Comparison of ENCODE assay signal across 27 cellular contexts in the genomic region with DNA sequence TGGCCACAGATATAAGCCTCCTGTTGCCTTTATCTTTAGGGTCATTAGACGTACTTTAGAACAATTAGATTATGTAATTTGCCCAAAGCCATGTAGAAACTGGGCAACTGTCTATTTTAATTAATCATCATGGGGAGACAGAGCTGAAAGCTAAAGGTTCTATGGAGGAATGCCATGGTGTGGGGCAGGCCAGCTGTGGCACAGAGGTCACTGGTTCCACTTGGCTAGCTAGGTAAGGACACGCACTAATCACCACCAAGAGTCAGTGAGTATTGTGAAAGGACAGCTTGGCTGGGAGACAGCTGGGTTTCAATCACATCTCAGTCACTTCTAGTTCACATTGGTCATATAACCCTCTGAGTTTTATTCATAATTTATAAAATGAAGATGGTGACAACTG.
A peak's percentile ranks its signal among the peaks of the same experiment; 100 is the strongest.
DNase-seq lines count a peak whose midpoint lies in the region; ATAC-seq and TF ChIP-seq lines count a peak whose summit lies in the region.
"Had no signal": no experiment of that assay in that cellular context is flagged by ENCODE, and none has a peak within 500 bp of the region (broad histone marks: within the 10 kb centered on the region; RNA-seq: fewer than 3 reads in every experiment).

No MANE protein-coding gene starts in this region.

- DNase-seq in SK-N-SH = peak; percentile 17
- DNase-seq in SHP77 (lab: John Stamatoyannopoulos, UW) = peak; percentile 24 to 36
- DNase-seq in psoas muscle = peak in 1 of 2 donors; percentile 50
- DNase-seq in stimulated activated naive CD4-positive, alpha-beta T cell (lab: John Stamatoyannopoulos, UW) = no peak
- DNase-seq: activated CD4-positive, alpha-beta T cell treated with anti-CD3 and anti-CD28 coated beads, Interleukin-2, amount 10 ng/mL, durations not matched to agents 24 days and 14 days; activated effector memory CD4-positive, alpha-beta T cell treated with anti-CD3 and anti-CD28 coated beads, Interleukin-2, amount 50 U/mL, for 16 hours; activated naive CD8-positive, alpha-beta T cell treated with anti-CD3 and anti-CD28 coated beads for 36 hours; activated T-cell treated with anti-CD3 and anti-CD28 coated beads, Interleukin-2, amount 50 U/mL, for 1 hour; anterior cingulate cortex; CD8-positive, alpha-beta T cell; DMS153; effector CD4-positive, alpha-beta T cell; HCEC 1CT; IMR-90; midbrain; naive B cell; SJCRH30; stimulated activated CD4-positive, alpha-beta T cell treated with anti-CD3 and anti-CD28 coated beads, Interleukin-4, amount 100 ng/mL, for 4 hours; T-cell; transverse colon had no signal

- TF ChIP-seq RAD21 in SK-N-SH (IDR thresholded peaks at IDR 0.05; ENCODE audit: low read length) = no peak

- H3K9me3 ChIP-seq in SK-N-SH (no peaks in the 10 kb centered on the region), psoas muscle (no peaks in the 10 kb centered on the region)
- H3K9me3 ChIP-seq: breast epithelium, neutrophil, SJCRH30, transverse colon had no signal

- POLR2A ChIA-PET in SK-N-SH (lab: Yijun Ruan, JAX) = no interaction called here

- no peak for ATAC-seq in SK-N-SH treated with all-trans-retinoic acid at 6 μM for 48 hours
- ATAC-seq in GM18511 (IDR thresholded peaks at IDR 0.05; ENCODE audit: unreplicated experiment) = peak; percentile 50
- peak; percentile 58 to 92 (median 88) for ATAC-seq in psoas muscle
- ATAC-seq in activated CD4-positive, CD25-positive, alpha-beta regulatory T cell treated with anti-CD3 and anti-CD28 coated beads, Interleukin-2, amount 50 U/mL, for 24 hours = no peak
- no peak for ATAC-seq in HG03139 (IDR thresholded peaks at IDR 0.05; ENCODE audit: unreplicated experiment)
- ATAC-seq: CD8-positive, alpha-beta T cell; Panc1; T-cell had no signal

- H3K4me3 ChIP-seq in SK-N-SH (ENCODE audit: low read depth in 2 of 2, low read length in 1 of 2) = no peak overlapping the region
- no peak overlapping the region for H3K4me3 ChIP-seq in psoas muscle
- H3K4me3 ChIP-seq: breast epithelium, SJCRH30, transverse colon had no signal

- H3K27me3 ChIP-seq in SK-N-SH (ENCODE audit: insufficient read depth) (no peaks in the 10 kb centered on the region), psoas muscle (ENCODE audit: insufficient read depth in 3 of 3, low read length in 2 of 3) (no peaks in the 10 kb centered on the region)
- H3K27me3 ChIP-seq: breast epithelium, neutrophil, SJCRH30, transverse colon had no signal

- no peaks in the 10 kb centered on the region for H4K20me1 ChIP-seq in SK-N-SH (ENCODE audit: insufficient read depth)

- peaks cover 7 to 43% of the 10 kb centered on the region in 2 experiments; a peak in 3 of 4 replicates for H3K4me1 ChIP-seq in SK-N-SH (ENCODE audit: control insufficient read depth in 1 of 2, insufficient read depth in 2 of 2, low read depth in 1 of 2, low read length in 1 of 2)
- H3K4me1 ChIP-seq in psoas muscle = no peaks in the 10 kb centered on the region
- H3K4me1 ChIP-seq: breast epithelium had no signal

- CTCF ChIA-PET in SK-N-SH (lab: Yijun Ruan, JAX) = interaction anchor here (0.6 to 2.0 kb wide), 3 partner anchors 22 to 169 kb away, joined by 3 to 4 read pairs (median 4); no protein-coding TSS in a partner anchor

- H3K36me3 ChIP-seq in SK-N-SH (replicated peaks in 1 of 2; ENCODE audit: control insufficient read depth in 1 of 2, insufficient read depth in 2 of 2, low read length in 1 of 2) (no peaks in the 10 kb centered on the region), psoas muscle (ENCODE audit: insufficient read depth in 1 of 2, low read depth in 1 of 2) (no peaks in the 10 kb centered on the region)
- H3K36me3 ChIP-seq: breast epithelium, neutrophil, SJCRH30, transverse colon had no signal

- no peak overlapping the region for H3K9ac ChIP-seq in SK-N-SH

- H3F3A ChIP-seq in SK-N-SH (replicated peaks; ENCODE audit: insufficient read depth) = peaks cover 15% of the 10 kb centered on the region

- H3K9me2 ChIP-seq in SK-N-SH = no peaks in the 10 kb centered on the region

- H3K79me2 ChIP-seq in SK-N-SH (ENCODE audit: insufficient read depth) = no peaks in the 10 kb centered on the region

- intact Hi-C loops in psoas muscle (cut with DNase I) = no loop called here

- H2AFZ ChIP-seq in SK-N-SH (ENCODE audit: low read depth) = no peak overlapping the region

- TF ChIP-seq EP300 in SK-N-SH (IDR thresholded peaks at IDR 0.05; ENCODE audit: borderline replicate concordance in 1 of 2, low read depth in 1 of 2, low read length in 1 of 2) = peak in 1 of 2 experiments; percentile 54; a peak in 1 of 4 replicates

- H3K27ac ChIP-seq in SK-N-SH (ENCODE audit: low read depth in 2 of 2, low read length in 1 of 2) (peak overlapping the region in 1 of 2 experiments; percentile 28; a peak in 1 of 4 replicates), psoas muscle (no peak overlapping the region)
- H3K27ac ChIP-seq: breast epithelium, neutrophil, SJCRH30 had no signal

- no peak overlapping the region for H3K4me2 ChIP-seq in SK-N-SH

- TF ChIP-seq CTCF in SK-N-SH (IDR thresholded peaks at IDR 0.05) (no peak), psoas muscle (IDR thresholded peaks at IDR 0.05) (no peak)

- 81% methylated on average over 2 of the region's 2 CpGs for WGBS in SK-N-SH (ENCODE audit: low lambda C conversion rate)
- WGBS in psoas muscle, 3 donors = 24 to 46% (median 41%) methylated on average over 2 of the region's 2 CpGs

TF ChIP-seq in SK-N-SH, 30 proteins besides CTCF, POLR2A, EP300 and RAD21:
- TF ChIP-seq RCOR1 (IDR thresholded peaks at IDR 0.05; ENCODE audit: low read length) (peak; percentile 58; the same call in 1 of the 2 replicates), CHD2 (IDR thresholded peaks at IDR 0.05; ENCODE audit: low read length, partially characterized antibody) (no peak), RXRA (IDR thresholded peaks at IDR 0.05; ENCODE audit: borderline replicate concordance, low read depth) (no peak), NRF1 (IDR thresholded peaks at IDR 0.05; ENCODE audit: low read depth, low read length) (no peak)

TF ChIP-seq in SK-N-SH treated with all-trans-retinoic acid at 6 μM for 48 hours, 23 proteins besides CTCF, POLR2A, EP300 and RAD21:
- no peak for TF ChIP-seq ARNTL (CRISPR knock-in tag; IDR thresholded peaks at IDR 0.05; ENCODE audit: borderline replicate concordance, low read depth)
- TF ChIP-seq BACH2 (CRISPR knock-in tag; IDR thresholded peaks at IDR 0.05; ENCODE audit: borderline replicate concordance) = no peak
- TF ChIP-seq CSDC2 (CRISPR knock-in tag; IDR thresholded peaks at IDR 0.05) = no peak
- no peak for TF ChIP-seq ZNF8 (CRISPR knock-in tag; IDR thresholded peaks at IDR 0.05)

Comparison
In these comparisons a context has a peak if more than half of its experiments do, and no peak if none do; other contexts are left out.
1. DNase-seq: peak in SK-N-SH (single experiment) and SHP77 (2 of 2); none in stimulated activated naive CD4-positive, alpha-beta T cell (0 of 6).
2. ATAC-seq: peak in GM18511 (single experiment) and psoas muscle (4 of 4); none in SK-N-SH treated with all-trans-retinoic acid at 6 μM for 48 hours (single experiment), activated CD4-positive, CD25-positive, alpha-beta regulatory T cell treated with anti-CD3 and anti-CD28 coated beads, Interleukin-2, amount 50 U/mL, for 24 hours (0 of 2) and HG03139 (single experiment).